Comparison of ENCODE assay signal across 8 cellular contexts in genomic region chr1:15261155-15262002, GRCh38. TPM values are rescaled to one million over a fixed set of nuclear protein-coding genes. Genes with fewer than 3 reads are reported as not detected.
DNase-seq lines count a peak whose midpoint lies in the region; ATAC-seq and TF ChIP-seq lines count a peak whose summit lies in the region.

No MANE protein-coding gene starts in this region.

- no peaks in the 10 kb centered on the region for H3K27me3 ChIP-seq in endodermal cell (ENCODE audit: control insufficient read depth, insufficient read depth, low read length, poor library complexity, severe bottlenecking)
- H3K27me3 ChIP-seq in osteoblast (ENCODE audit: insufficient read depth, low read length) = peaks cover 4% of the 10 kb centered on the region

- H3K9ac ChIP-seq in endodermal cell (ENCODE audit: extremely low read depth, low read length, poor library complexity, severe bottlenecking) = no peak overlapping the region

- no peak overlapping the region for H3K4me2 ChIP-seq in osteoblast (ENCODE audit: insufficient read depth, low read length)

- no peak overlapping the region for H3K27ac Mint-ChIP-seq in endodermal cell

- no peaks in the 10 kb centered on the region for H4K20me1 ChIP-seq in osteoblast (ENCODE audit: insufficient read depth, low read length)

- H3K9me3 ChIP-seq in endodermal cell (ENCODE audit: control insufficient read depth, low read length) = peaks cover 8% of the 10 kb centered on the region
- H3K9me3 ChIP-seq in osteoblast (ENCODE audit: low read depth, low read length) = peaks cover 2% of the 10 kb centered on the region

- DNase-seq in ELR (ENCODE audit: low read depth) (peak; percentile 10), OCI-M1 (lab: John Stamatoyannopoulos, UW) (peak; percentile 90), endodermal cell (peak; percentile 47), osteoblast (ENCODE audit: insufficient read length, low spot score, missing footprints) (no peak), NCI-H2081 (lab: John Stamatoyannopoulos, UW) (no peak)
- no peak for DNase-seq in NK-92 treated with Interleukin-12 subunit alpha and Interleukin-12 subunit beta, amount 100 ng/mL, for 24 hours (lab: John Stamatoyannopoulos, UW)

- H3K79me2 ChIP-seq in osteoblast (ENCODE audit: insufficient read depth, low read length) = no peaks in the 10 kb centered on the region

- H3K4me3 ChIP-seq in endodermal cell (ENCODE audit: low read length) = no peak overlapping the region
- no peak overlapping the region for H3K4me3 ChIP-seq in osteoblast (ENCODE audit: insufficient read depth, low read length)

- H3K9me3 Mint-ChIP-seq in endodermal cell = no peaks in the 10 kb centered on the region

- no peaks in the 10 kb centered on the region for H3K36me3 Mint-ChIP-seq in endodermal cell (ENCODE audit: low read depth)

- H3K4me1 Mint-ChIP-seq in endodermal cell = peaks cover 12% of the 10 kb centered on the region

- H3K4me1 ChIP-seq in endodermal cell (ENCODE audit: control insufficient read depth, insufficient read depth, low read length) (no peaks in the 10 kb centered on the region), osteoblast (ENCODE audit: insufficient read depth, low read length) (no peaks in the 10 kb centered on the region)

- peak overlapping the region; percentile 50 for H2AFZ ChIP-seq in osteoblast (ENCODE audit: low read length)

- no peaks in the 10 kb centered on the region for H3K36me3 ChIP-seq in endodermal cell (ENCODE audit: control insufficient read depth, insufficient read depth, low read length)
- H3K36me3 ChIP-seq in osteoblast (ENCODE audit: insufficient read depth, low read length) = no peaks in the 10 kb centered on the region

- no peak overlapping the region for H3K4me3 Mint-ChIP-seq in endodermal cell

- TF ChIP-seq CTCF in endodermal cell (conservative IDR thresholded peaks at IDR 0.05) (no peak), osteoblast (IDR thresholded peaks at IDR 0.05; ENCODE audit: extremely low read depth, low read depth, low read length) (no peak)

- H3K27ac ChIP-seq in endodermal cell (ENCODE audit: low read depth, low read length) = no peak overlapping the region
- no peak overlapping the region for H3K27ac ChIP-seq in osteoblast (ENCODE audit: low read depth, low read length)

- peaks cover 18% of the 10 kb centered on the region for H3K27me3 Mint-ChIP-seq in endodermal cell (ENCODE audit: insufficient read depth)

- ATAC-seq in HG03460 (IDR thresholded peaks at IDR 0.05; ENCODE audit: unreplicated experiment) = no peak
- ATAC-seq in GM21723 (IDR thresholded peaks at IDR 0.05; ENCODE audit: unreplicated experiment) = no peak

- WGBS in endodermal cell (ENCODE audit: insufficient coverage in 1 of 2, insufficient read length in 1 of 2), 2 experiments = 80 to 87% methylated on average over 18 to 20 of the region's 20 CpGs

RNA-seq across cellular contexts. Expression of gene FHAD1, which starts 14.4 kb away (rescaled TPM):
- 1 to 10 TPM; 2.9 to 3.6 TPM for total RNA-seq in endodermal cell
- polyA plus RNA-seq in endodermal cell (2013, experiment 1 of 2) = 1.7 TPM
- polyA plus RNA-seq in endodermal cell (2013, experiment 2 of 2) = 2.1 TPM
- total RNA-seq in osteoblast = 0.72 and 1.8 TPM in 2 replicates

Comparison
In these comparisons a context has a peak if more than half of its experiments do, and no peak if none do; other contexts are left out.
1. DNase-seq: peak in ELR (single experiment), OCI-M1 (single experiment) and endodermal cell (single experiment); none in osteoblast (single experiment), NCI-H2081 (0 of 2) and NK-92 treated with Interleukin-12 subunit alpha and Interleukin-12 subunit beta, amount 100 ng/mL, for 24 hours (single experiment).